ENCODE assay signal across 24 cellular contexts in the genomic region with DNA sequence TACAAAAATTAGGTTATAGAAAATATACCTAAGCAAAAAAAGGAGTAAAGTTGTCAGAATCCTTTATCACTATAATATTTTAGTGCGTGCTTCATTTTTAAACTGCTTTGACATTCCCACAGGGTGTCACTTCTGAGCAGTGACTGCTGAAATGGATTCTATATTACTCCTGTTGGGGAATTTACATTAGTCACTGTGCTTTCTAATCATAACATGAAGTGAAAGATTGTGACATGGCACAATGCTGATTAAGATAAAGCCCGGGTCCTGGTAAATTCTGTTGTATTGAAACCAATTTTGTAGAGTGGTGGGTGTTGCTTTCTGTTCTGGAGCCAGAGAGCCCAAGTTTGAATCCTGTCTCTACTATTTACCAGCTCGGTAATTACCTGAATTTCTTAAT. TPM values are rescaled to one million over a fixed set of nuclear protein-coding genes. Genes with fewer than 3 reads are reported as not detected.
DNase-seq lines count a peak whose midpoint lies in the region; ATAC-seq and TF ChIP-seq lines count a peak whose summit lies in the region.
"Had no signal": no experiment of that assay in that cellular context is flagged by ENCODE, and none has a peak within 500 bp of the region (broad histone marks: within the 10 kb centered on the region; RNA-seq: fewer than 3 reads in every experiment).

No MANE protein-coding gene starts in this region.

- H3K9me2 ChIP-seq in neural cell (ENCODE audit: insufficient read depth, low read length), result no peaks in the 10 kb centered on the region

- H3K9me3 ChIP-seq in OCI-LY3 (ENCODE audit: insufficient read depth, low read length) (no peaks in the 10 kb centered on the region), neural cell (ENCODE audit: low read length) (no peaks in the 10 kb centered on the region), SJCRH30 (replicated peaks) (no peaks in the 10 kb centered on the region)
- H3K9me3 ChIP-seq: A549; BLaER1 treated with 17β-estradiol and CSF1 and Interleukin-3, amounts not matched to agents 10 nM and 100 nM; neutrophil; Peyer's patch; upper lobe of right lung had no signal

- H3K36me3 ChIP-seq in OCI-LY3 (replicated peaks; ENCODE audit: low read depth, low read length) (no peaks in the 10 kb centered on the region), neural cell (ENCODE audit: insufficient read depth, low read length) (no peaks in the 10 kb centered on the region), SJCRH30 (peaks cover 7% of the 10 kb centered on the region)
- H3K36me3 ChIP-seq: BLaER1 treated with 17β-estradiol and CSF1 and Interleukin-3, amounts not matched to agents 10 nM and 100 nM; neutrophil had no signal

- no peaks in the 10 kb centered on the region for H3F3A ChIP-seq in neural cell (ENCODE audit: insufficient read depth, low read length, poor library complexity, severe bottlenecking)

- no peaks in the 10 kb centered on the region for H3K9me3 Mint-ChIP-seq in activated CD4-positive, alpha-beta memory T cell treated with anti-CD3 and anti-CD28 coated beads for 36 hours
- H3K9me3 Mint-ChIP-seq in activated CD4-positive, alpha-beta memory T cell treated with anti-CD3 and anti-CD28 coated beads, Interleukin-2, amount 10 ng/mL, durations not matched to agents 7 days and 5 days, result no peaks in the 10 kb centered on the region
- H3K9me3 Mint-ChIP-seq: activated T-helper 2 cell treated with anti-CD3 and anti-CD28 coated beads, Interferon-gamma antibody, Interleukin-2, Interleukin-4, amounts not matched to agents 10 μg/mL and 5 μg/mL and 100 μg/mL, durations not matched to agents 14 hours and 24 hours and 36 hours; stimulated activated naive CD8-positive, alpha-beta T cell treated with anti-CD3 and anti-CD28 coated beads, Interleukin-15, Interleukin-2, amounts not matched to agents 100 ng/mL and 50 ng/mL, for 24 hours had no signal

- CTCF ChIA-PET in activated CD4-positive, alpha-beta memory T cell treated with anti-CD3 and anti-CD28 coated beads for 36 hours (lab: Charles Lee), result interaction anchor here (1.3 to 2.6 kb wide), 3 partner anchors 9 to 18 kb away, joined by 3 to 20 read pairs (median 3); no protein-coding TSS in a partner anchor
- CTCF ChIA-PET in activated CD4-positive, alpha-beta memory T cell treated with anti-CD3 and anti-CD28 coated beads, Interleukin-2, amount 10 ng/mL, durations not matched to agents 7 days and 5 days (lab: Charles Lee), result interaction anchor here (0.8 to 1.7 kb wide), 2 partner anchors 12 to 18 kb away, joined by 3 to 4 read pairs; no protein-coding TSS in a partner anchor

- ATAC-seq in GM21529 (IDR thresholded peaks at IDR 0.05; ENCODE audit: unreplicated experiment), result peak; percentile 63
- ATAC-seq: A549, left ventricle myocardium superior, right cardiac atrium, upper lobe of right lung had no signal

- peak overlapping the region; percentile 52 for H3K4me2 ChIP-seq in OCI-LY3 (ENCODE audit: low read length)
- H3K4me2 ChIP-seq in neural cell (ENCODE audit: low read length), result no peak overlapping the region
- H3K4me2 ChIP-seq: A549; BLaER1 treated with 17β-estradiol and CSF1 and Interleukin-3, amounts not matched to agents 10 nM and 100 nM had no signal

- intact Hi-C loops in activated CD4-positive, alpha-beta memory T cell treated with anti-CD3 and anti-CD28 coated beads for 36 hours (cut with micrococcal nuclease), result loop anchor here (2.0 kb wide), 1 partner anchor 19 kb away; no protein-coding TSS in a partner anchor

- H3K27ac Mint-ChIP-seq in activated CD4-positive, alpha-beta memory T cell treated with anti-CD3 and anti-CD28 coated beads for 36 hours, result no peak overlapping the region
- H3K27ac Mint-ChIP-seq in activated CD4-positive, alpha-beta memory T cell treated with anti-CD3 and anti-CD28 coated beads, Interleukin-2, amount 10 ng/mL, durations not matched to agents 7 days and 5 days, result no peak overlapping the region
- H3K27ac Mint-ChIP-seq: activated T-helper 2 cell treated with anti-CD3 and anti-CD28 coated beads, Interferon-gamma antibody, Interleukin-2, Interleukin-4, amounts not matched to agents 10 μg/mL and 5 μg/mL and 100 μg/mL, durations not matched to agents 14 hours and 24 hours and 36 hours; stimulated activated naive CD8-positive, alpha-beta T cell treated with anti-CD3 and anti-CD28 coated beads, Interleukin-15, Interleukin-2, amounts not matched to agents 100 ng/mL and 50 ng/mL, for 24 hours had no signal

- H3K79me2 ChIP-seq in OCI-LY3 (ENCODE audit: low read length) (no peaks in the 10 kb centered on the region), neural cell (replicated peaks; ENCODE audit: insufficient read depth, low read length) (no peaks in the 10 kb centered on the region)

- peak; percentile 16 for DNase-seq in activated CD4-positive, alpha-beta memory T cell treated with anti-CD3 and anti-CD28 coated beads for 36 hours
- no peak for DNase-seq in activated CD4-positive, alpha-beta memory T cell treated with anti-CD3 and anti-CD28 coated beads, Interleukin-2, amount 10 ng/mL, durations not matched to agents 7 days and 5 days
- DNase-seq in SJCRH30 (no peak), T-helper 9 cell (no peak), RPMI8226 (no peak)
- DNase-seq: activated CD8-positive, alpha-beta memory T cell treated with anti-CD3 and anti-CD28 coated beads for 24 hours; central memory CD4-positive, alpha-beta T cell; GF-D8; glutamatergic neuron; left ventricle myocardium superior; NCI-H1436 treated with DMSO at 0.1 percent for 48 hours; NCI-H2171; NCI-H774; Peyer's patch; right cardiac atrium; upper lobe of right lung had no signal

- POLR2A ChIA-PET in activated CD4-positive, alpha-beta memory T cell treated with anti-CD3 and anti-CD28 coated beads for 36 hours (lab: Charles Lee), result interaction anchor here (0.6 kb wide), 2 partner anchors 17 to 263 kb away, joined by 3 read pairs; no protein-coding TSS in a partner anchor
- POLR2A ChIA-PET in activated CD4-positive, alpha-beta memory T cell treated with anti-CD3 and anti-CD28 coated beads, Interleukin-2, amount 10 ng/mL, durations not matched to agents 7 days and 5 days (lab: Charles Lee), result no interaction called here

- H4K20me1 ChIP-seq in OCI-LY3 (ENCODE audit: insufficient read depth, low read length) (no peaks in the 10 kb centered on the region), neural cell (ENCODE audit: insufficient read depth) (no peaks in the 10 kb centered on the region)
- H4K20me1 ChIP-seq: BLaER1 treated with 17β-estradiol and CSF1 and Interleukin-3, amounts not matched to agents 10 nM and 100 nM had no signal

- peaks cover 2% of the 10 kb centered on the region for H3K36me3 Mint-ChIP-seq in activated CD4-positive, alpha-beta memory T cell treated with anti-CD3 and anti-CD28 coated beads for 36 hours
- H3K36me3 Mint-ChIP-seq in activated CD4-positive, alpha-beta memory T cell treated with anti-CD3 and anti-CD28 coated beads, Interleukin-2, amount 10 ng/mL, durations not matched to agents 7 days and 5 days (ENCODE audit: low read depth), result peaks cover 6% of the 10 kb centered on the region

- peak overlapping the region; percentile 34 for H3K9ac ChIP-seq in OCI-LY3 (ENCODE audit: low read length)
- no peak overlapping the region for H3K9ac ChIP-seq in neural cell (ENCODE audit: low read length)
- H3K9ac ChIP-seq: BLaER1 treated with 17β-estradiol and CSF1 and Interleukin-3, amounts not matched to agents 10 nM and 100 nM had no signal

- H3K27me3 ChIP-seq in OCI-LY3 (ENCODE audit: low read depth, low read length), result no peaks in the 10 kb centered on the region
- no peaks in the 10 kb centered on the region for H3K27me3 ChIP-seq in neural cell (ENCODE audit: insufficient read depth, low read depth, low read length)
- H3K27me3 ChIP-seq in SJCRH30, result no peaks in the 10 kb centered on the region
- H3K27me3 ChIP-seq: BLaER1 treated with 17β-estradiol and CSF1 and Interleukin-3, amounts not matched to agents 10 nM and 100 nM; neutrophil; Peyer's patch; upper lobe of right lung had no signal

- no peak overlapping the region for H3K4me3 Mint-ChIP-seq in activated CD4-positive, alpha-beta memory T cell treated with anti-CD3 and anti-CD28 coated beads for 36 hours
- no peak overlapping the region for H3K4me3 Mint-ChIP-seq in activated CD4-positive, alpha-beta memory T cell treated with anti-CD3 and anti-CD28 coated beads, Interleukin-2, amount 10 ng/mL, durations not matched to agents 7 days and 5 days
- H3K4me3 Mint-ChIP-seq: stimulated activated naive CD8-positive, alpha-beta T cell treated with anti-CD3 and anti-CD28 coated beads, Interleukin-15, Interleukin-2, amounts not matched to agents 100 ng/mL and 50 ng/mL, for 24 hours had no signal

- H3K4me3 ChIP-seq in OCI-LY3 (ENCODE audit: low read length), result peak overlapping the region; percentile 41
- H3K4me3 ChIP-seq in neural cell (ENCODE audit: low read length), result no peak overlapping the region
- no peak overlapping the region for H3K4me3 ChIP-seq in SJCRH30
- H3K4me3 ChIP-seq: A549; BLaER1 treated with 17β-estradiol and CSF1 and Interleukin-3, amounts not matched to agents 10 nM and 100 nM; Peyer's patch; upper lobe of right lung had no signal

- TF ChIP-seq EP300 in neural cell (conservative IDR thresholded peaks at IDR 0.05; ENCODE audit: poor library complexity, severe bottlenecking), result no peak

- peak overlapping the region; percentile 61; the same call in 1 of the 2 replicates for H2AFZ ChIP-seq in OCI-LY3 (ENCODE audit: low read depth, low read length)
- no peak overlapping the region for H2AFZ ChIP-seq in neural cell (ENCODE audit: low read depth, low read length)

- TF ChIP-seq RAD21 in neural cell (conservative IDR thresholded peaks at IDR 0.05), result no peak

- TF ChIP-seq CTCF in OCI-LY3 (IDR thresholded peaks at IDR 0.05; ENCODE audit: low read depth, low read length) (peak; percentile 52), neural cell (IDR thresholded peaks at IDR 0.05; ENCODE audit: poor library complexity, severe bottlenecking) (peak; percentile 14)

- H3K27ac ChIP-seq in OCI-LY3 (ENCODE audit: low read length), result peak overlapping the region; percentile 32
- H3K27ac ChIP-seq in neural cell (ENCODE audit: low read length), result no peak overlapping the region
- no peak overlapping the region for H3K27ac ChIP-seq in SJCRH30
- H3K27ac ChIP-seq: A549; BLaER1 treated with 17β-estradiol and CSF1 and Interleukin-3, amounts not matched to agents 10 nM and 100 nM; neutrophil; Peyer's patch; upper lobe of right lung had no signal

- peaks cover 11% of the 10 kb centered on the region for H3K4me1 Mint-ChIP-seq in activated CD4-positive, alpha-beta memory T cell treated with anti-CD3 and anti-CD28 coated beads for 36 hours (ENCODE audit: low read depth)
- peaks cover 8% of the 10 kb centered on the region for H3K4me1 Mint-ChIP-seq in activated CD4-positive, alpha-beta memory T cell treated with anti-CD3 and anti-CD28 coated beads, Interleukin-2, amount 10 ng/mL, durations not matched to agents 7 days and 5 days

- peaks cover 30% of the 10 kb centered on the region for H3K4me1 ChIP-seq in OCI-LY3 (ENCODE audit: low read length)
- H3K4me1 ChIP-seq in SJCRH30, result no peaks in the 10 kb centered on the region
- H3K4me1 ChIP-seq: BLaER1 treated with 17β-estradiol and CSF1 and Interleukin-3, amounts not matched to agents 10 nM and 100 nM; Peyer's patch; upper lobe of right lung had no signal

- no peaks in the 10 kb centered on the region for H3K27me3 Mint-ChIP-seq in activated CD4-positive, alpha-beta memory T cell treated with anti-CD3 and anti-CD28 coated beads for 36 hours
- H3K27me3 Mint-ChIP-seq in activated CD4-positive, alpha-beta memory T cell treated with anti-CD3 and anti-CD28 coated beads, Interleukin-2, amount 10 ng/mL, durations not matched to agents 7 days and 5 days, result no peaks in the 10 kb centered on the region
- H3K27me3 Mint-ChIP-seq: stimulated activated naive CD8-positive, alpha-beta T cell treated with anti-CD3 and anti-CD28 coated beads, Interleukin-15, Interleukin-2, amounts not matched to agents 100 ng/mL and 50 ng/mL, for 24 hours had no signal

RNA-seq across cellular contexts. Expression of a gene that starts 36.4 kb away (rescaled TPM):
- total RNA-seq in activated CD4-positive, alpha-beta memory T cell treated with anti-CD3 and anti-CD28 coated beads for 36 hours, result 1 to 10 TPM; 1.9 to 3.2 TPM
- total RNA-seq in activated CD4-positive, alpha-beta memory T cell treated with anti-CD3 and anti-CD28 coated beads, Interleukin-2, amount 10 ng/mL, durations not matched to agents 7 days and 5 days, result 1 to 10 TPM; 1.9 to 2.0 TPM
- polyA plus RNA-seq in neural cell, result 1.8 and 2.0 TPM in 2 replicates
- 3.4 and 3.9 TPM in 2 replicates for polyA minus RNA-seq in neural cell
- 3.4 and 5.7 TPM in 2 replicates for total RNA-seq in SJCRH30 (2014; rRNA removed; shearing (Covaris generic))
